8 cellular contexts compared by ENCODE assay signal in genomic region chr10:97320480-97321031, GRCh38. TPM values are rescaled to one million over a fixed set of nuclear protein-coding genes. Genes with fewer than 3 reads are reported as not detected.
DNase-seq lines count a peak whose midpoint lies in the region; ATAC-seq and TF ChIP-seq lines count a peak whose summit lies in the region.

No MANE protein-coding gene starts in this region.

- H3K4me1 ChIP-seq in PC-9 (replicated peaks; ENCODE audit: insufficient read depth) (no peaks in the 10 kb centered on the region), mesendoderm (ENCODE audit: control insufficient read depth, low read depth, low read length) (peaks cover 3% of the 10 kb centered on the region), upper lobe of right lung (peaks cover 21% of the 10 kb centered on the region)

- DNase-seq in CD14-positive monocyte (ENCODE audit: low spot score) (no peak), PC-9 (no peak), chondrocyte (ENCODE audit: low spot score) (no peak), mesendoderm (no peak), upper lobe of right lung (peak; percentile 70), glomerular visceral epithelial cell (ENCODE audit: extremely low spot score) (no peak), pons (ENCODE audit: low spot score) (no peak)

- H3K27me3 Mint-ChIP-seq in CD14-positive monocyte (ENCODE audit: low read depth in 3 of 3) (peaks cover 0 to 3% (median 2%) of the 10 kb centered on the region in 3 donors), chondrocyte (ENCODE audit: low read depth) (peaks cover 10% of the 10 kb centered on the region)

- no TSS peak for BruUV-seq in PC-9 (replicated peaks; lab: Mats Ljungman, UMichigan)

- no peaks in the 10 kb centered on the region for H3K79me2 ChIP-seq in PC-9 (ENCODE audit: low read depth)
- H3K79me2 ChIP-seq in mesendoderm (ENCODE audit: control insufficient read depth, insufficient read depth, low read length) = no peaks in the 10 kb centered on the region

- no peak overlapping the region for H3K18ac ChIP-seq in mesendoderm (ENCODE audit: low read length)

- no CpG with 5 or more reads among the region's 24 CpGs for WGBS in mesendoderm (ENCODE audit: extremely low coverage, insufficient coverage, low lambda C conversion rate)

- intact Hi-C loops in CD14-positive monocyte (cut with micrococcal nuclease) = loop anchor here (1.0 to 5.0 kb wide), 4 partner anchors 10 to 80 kb away; partner anchors contain the start of genes FRAT2 (in 1 of the 2) and RRP12 (in 1 of the 2)
- intact Hi-C loops in PC-9 (cut with micrococcal nuclease; ENCODE audit: unreplicated experiment) = loop anchor here (1.0 kb wide), 1 partner anchor 28 kb away; the partner anchor contains the start of gene ARHGAP19
- intact Hi-C loops in upper lobe of right lung (cut with DNase I) = no loop called here

- H3K4me2 ChIP-seq in PC-9 = peak overlapping the region; percentile 81
- H3K4me2 ChIP-seq in mesendoderm (ENCODE audit: low read length) = peak overlapping the region; percentile 77

- H3K4ac ChIP-seq in mesendoderm (ENCODE audit: low read depth, low read length) = no peak overlapping the region

- H3K4me3 ChIP-seq in PC-9 (peak overlapping the region; percentile 71; the same call in 1 of the 2 replicates), mesendoderm (ENCODE audit: low read length) (no peak overlapping the region), upper lobe of right lung (peak overlapping the region; percentile 73)

- no peak overlapping the region for H2AK5ac ChIP-seq in mesendoderm (ENCODE audit: low read length)

- H2BK15ac ChIP-seq in mesendoderm (replicated peaks; ENCODE audit: low read depth) = no peak overlapping the region

- H3K9me3 ChIP-seq in PC-9 (ENCODE audit: insufficient read depth, low read depth) (no peaks in the 10 kb centered on the region), upper lobe of right lung (no peaks in the 10 kb centered on the region)

- no peak overlapping the region for H2BK5ac ChIP-seq in mesendoderm (ENCODE audit: low read length)

- peak overlapping the region; percentile 91 for H3K56ac ChIP-seq in mesendoderm (ENCODE audit: low read length)

- H3K27me3 ChIP-seq in PC-9 (ENCODE audit: insufficient read depth, low read depth) (no peaks in the 10 kb centered on the region), mesendoderm (ENCODE audit: insufficient read depth, low read length, poor library complexity) (peaks cover 3% of the 10 kb centered on the region), upper lobe of right lung (no peaks in the 10 kb centered on the region)

- H3K27ac ChIP-seq in PC-9 (no peak overlapping the region), mesendoderm (ENCODE audit: low read depth, low read length) (no peak overlapping the region), upper lobe of right lung (peak overlapping the region; percentile 85)

- no peaks in the 10 kb centered on the region for H3K79me1 ChIP-seq in mesendoderm (ENCODE audit: low read length)

- POLR2A ChIA-PET in PC-9 (lab: Charles Lee; ENCODE audit: unreplicated experiment) = no interaction called here

- H3K9me3 Mint-ChIP-seq in CD14-positive monocyte (peaks cover 0 to 6% (median 0%) of the 10 kb centered on the region in 7 donors), chondrocyte (ENCODE audit: low read depth) (no peaks in the 10 kb centered on the region)

- H4K5ac ChIP-seq in mesendoderm (ENCODE audit: low read length) = no peak overlapping the region

- no peak overlapping the region for H4K8ac ChIP-seq in mesendoderm (ENCODE audit: low read depth, low read length)

- H3K9me2 ChIP-seq in PC-9 (ENCODE audit: insufficient read depth) = no peaks in the 10 kb centered on the region

- no peak for ATAC-seq in upper lobe of right lung
- ATAC-seq in HG03432 (IDR thresholded peaks at IDR 0.05; ENCODE audit: unreplicated experiment) = no peak

- CTCF ChIA-PET in PC-9 (lab: Charles Lee) = no interaction called here

- peaks cover 50% of the 10 kb centered on the region for H3K4me1 Mint-ChIP-seq in CD14-positive monocyte
- H3K4me1 Mint-ChIP-seq in chondrocyte (ENCODE audit: low read depth) = peaks cover 18% of the 10 kb centered on the region

- H4K20me1 ChIP-seq in PC-9 (ENCODE audit: insufficient read depth) = no peaks in the 10 kb centered on the region

- H3K4me3 Mint-ChIP-seq in CD14-positive monocyte (peak overlapping the region; percentile 97 to 98), chondrocyte (ENCODE audit: unreplicated experiment) (peak overlapping the region; percentile 66)

- H3F3A ChIP-seq in PC-9 (ENCODE audit: insufficient read depth, low read depth) = no peaks in the 10 kb centered on the region

- no peak overlapping the region for H2BK120ac ChIP-seq in mesendoderm (ENCODE audit: low read depth, low read length)

- H3K23ac ChIP-seq in mesendoderm (ENCODE audit: low read length) = peak overlapping the region; percentile 59

- no peaks in the 10 kb centered on the region for H3K36me3 ChIP-seq in PC-9 (ENCODE audit: low read depth)
- no peaks in the 10 kb centered on the region for H3K36me3 ChIP-seq in mesendoderm (ENCODE audit: control insufficient read depth, insufficient read depth, low read length)
- H3K36me3 ChIP-seq in upper lobe of right lung = no peaks in the 10 kb centered on the region

- peak overlapping the region; percentile 82 for H3K9ac ChIP-seq in mesendoderm (ENCODE audit: low read length)

- H3K27ac Mint-ChIP-seq in CD14-positive monocyte (peak overlapping the region; percentile 88 to 97 (median 93)), chondrocyte (ENCODE audit: unreplicated experiment) (no peak overlapping the region)

- TF ChIP-seq CTCF in CD14-positive monocyte (IDR thresholded peaks at IDR 0.05) = no peak
- no peak for TF ChIP-seq CTCF in PC-9 (conservative IDR thresholded peaks at IDR 0.05)
- no peak for TF ChIP-seq CTCF in chondrocyte (IDR thresholded peaks at IDR 0.05)
- no peak for TF ChIP-seq CTCF in upper lobe of right lung (IDR thresholded peaks at IDR 0.05)

- peaks cover 4 to 16% of the 10 kb centered on the region in 2 donors for H3K36me3 Mint-ChIP-seq in CD14-positive monocyte
- no peaks in the 10 kb centered on the region for H3K36me3 Mint-ChIP-seq in chondrocyte (ENCODE audit: low read depth)

- no peak overlapping the region; the same call in 1 of the 2 replicates for H2AFZ ChIP-seq in PC-9

RNA-seq across cellular contexts. Expression of gene FRAT1, which starts 1.5 kb away (rescaled TPM):
- polyA plus RNA-seq in CD14-positive monocyte = 10 to 100 TPM; 17.0 to 34.4 TPM
- total RNA-seq in PC-9 (2021) = 2.4 and 2.7 TPM in 2 replicates
- total RNA-seq in chondrocyte = 1.3 to 2.6 TPM (median 1.5 TPM) in 3 replicates
- polyA plus RNA-seq in mesendoderm (2013, experiment 1 of 2) = 2.5 TPM
- 2.2 TPM for polyA plus RNA-seq in mesendoderm (2013, experiment 2 of 2)
- 10.4 TPM for total RNA-seq in upper lobe of right lung

RNA-seq across cellular contexts. Expression of gene FRAT2, which starts 14.0 kb away (rescaled TPM):
- polyA plus RNA-seq in CD14-positive monocyte = 10 to 100 TPM; 29.4 to 62.4 TPM
- total RNA-seq in PC-9 (2021) = 11.0 and 13.0 TPM in 2 replicates
- 4.1 to 4.7 TPM (median 4.2 TPM) in 3 replicates for total RNA-seq in chondrocyte
- polyA plus RNA-seq in mesendoderm (2013, experiment 1 of 2) = 35.3 TPM
- polyA plus RNA-seq in mesendoderm (2013, experiment 2 of 2) = 36.5 TPM
- total RNA-seq in upper lobe of right lung = 20.4 TPM

RNA-seq across cellular contexts. Expression of gene ARHGAP19, which starts 28.1 kb away (rescaled TPM):
- 10 to 100 TPM in 1 of 2 donors, 1 to 10 TPM in 1; 8.3 to 10.6 TPM for polyA plus RNA-seq in CD14-positive monocyte
- total RNA-seq in PC-9 (2021) = 11.2 and 11.5 TPM in 2 replicates
- total RNA-seq in chondrocyte = 2.5 to 3.3 TPM (median 2.6 TPM) in 3 replicates
- 29.4 TPM for polyA plus RNA-seq in mesendoderm (2013, experiment 1 of 2)
- polyA plus RNA-seq in mesendoderm (2013, experiment 2 of 2) = 28.1 TPM
- 14.0 TPM for total RNA-seq in upper lobe of right lung
